2 cellular contexts compared by ENCODE assay signal in genomic region chrX:103585421-103586313, GRCh38.
A peak's percentile ranks its signal among the peaks of the same experiment; 100 is the strongest.
TF ChIP-seq lines count a peak whose summit lies in the region.

TSS of gene TCEAL4 (plus strand) at chrX:103585515. CDS start at chrX:103586676, 1,161 bp downstream.

TF ChIP-seq in HEK293, 187 proteins besides CTCF, POLR2A, EP300 and RAD21 (continued from another document and continues in another):
- no peak for TF ChIP-seq PRDM10 (tag by site-specific recombination; IDR thresholded peaks at IDR 0.05)
- no peak for TF ChIP-seq HOXC10 (CRISPR knock-in tag; IDR thresholded peaks at IDR 0.05)
- peak; percentile 27; the same call in 1 of the 2 replicates for TF ChIP-seq ZFHX2 (tag by site-specific recombination; conservative IDR thresholded peaks at IDR 0.05)
- no peak for TF ChIP-seq ZNF624 (tag by site-specific recombination; IDR thresholded peaks at IDR 0.05)
- TF ChIP-seq ZNF155 (tag by site-specific recombination; IDR thresholded peaks at IDR 0.05): no peak
- TF ChIP-seq ZNF600 (tag by site-specific recombination; IDR thresholded peaks at IDR 0.05): 0 out of 2 replicates have a peak, but pooled peaks have one; percentile 22
- TF ChIP-seq EGR2 (tag by site-specific recombination; IDR thresholded peaks at IDR 0.05; ENCODE audit: low read depth): peak; percentile 31; the same call in 1 of the 2 replicates
- no peak for TF ChIP-seq ZNF549 (tag by site-specific recombination; IDR thresholded peaks at IDR 0.05)
- no peak for TF ChIP-seq ATF2 (tag by site-specific recombination; IDR thresholded peaks at IDR 0.05; ENCODE audit: low read depth)
- no peak for TF ChIP-seq ZNF449 (tag by site-specific recombination; IDR thresholded peaks at IDR 0.05)
- no peak for TF ChIP-seq ZFP41 (tag by site-specific recombination; IDR thresholded peaks at IDR 0.05; ENCODE audit: borderline replicate concordance)
- TF ChIP-seq ZBTB10 (tag by site-specific recombination; IDR thresholded peaks at IDR 0.05): no peak
- TF ChIP-seq IKZF3 (tag by site-specific recombination; IDR thresholded peaks at IDR 0.05): no peak
- TF ChIP-seq KLF8 (tag by site-specific recombination; IDR thresholded peaks at IDR 0.05): 0 out of 2 replicates have a peak, but pooled peaks have one; percentile 72
- TF ChIP-seq ZNF585B (tag by site-specific recombination; IDR thresholded peaks at IDR 0.05): no peak
- no peak for TF ChIP-seq ZNF146 (tag by site-specific recombination; IDR thresholded peaks at IDR 0.05)
- TF ChIP-seq ZBTB48 (tag by site-specific recombination; IDR thresholded peaks at IDR 0.05): no peak
- no peak for TF ChIP-seq ZFP69B (tag by site-specific recombination; IDR thresholded peaks at IDR 0.05)
- no peak for TF ChIP-seq ZNF660 (tag by site-specific recombination; IDR thresholded peaks at IDR 0.05)
- TF ChIP-seq ZFP3 (tag by site-specific recombination; IDR thresholded peaks at IDR 0.05; ENCODE audit: low read depth): no peak

TF ChIP-seq in H1, 55 proteins besides CTCF, POLR2A, EP300 and RAD21 (continued from another document):
- TF ChIP-seq SIRT6 (IDR thresholded peaks at IDR 0.05; ENCODE audit: low read length): no peak
- no peak for TF ChIP-seq POU5F1 (IDR thresholded peaks at IDR 0.05; ENCODE audit: low read depth, low read length)
- TF ChIP-seq SAP30 (IDR thresholded peaks at IDR 0.05; ENCODE audit: insufficient read depth, insufficient replicate concordance, low read length): no peak
- no peak for TF ChIP-seq GABPA (IDR thresholded peaks at IDR 0.05; ENCODE audit: borderline replicate concordance, insufficient read depth, low read length)
- TF ChIP-seq TAF7 (optimal IDR thresholded peaks at IDR 0.05; ENCODE audit: borderline replicate concordance, low read depth, low read length): peak; percentile 24
- peak; percentile 39 for TF ChIP-seq POLR2AphosphoS5 (IDR thresholded peaks at IDR 0.05; ENCODE audit: low read depth, low read length)
- TF ChIP-seq ASH2L (IDR thresholded peaks at IDR 0.05; ENCODE audit: low read length): peak; percentile 21
- peak in 1 of 2 experiments; percentile 42; a peak in 1 of 4 replicates for TF ChIP-seq SIN3A (conservative IDR thresholded peaks at IDR 0.05 in 1 of 2, IDR thresholded peaks at IDR 0.05 in 1 of 2; ENCODE audit: low read depth in 1 of 2, low read length in 2 of 2)
- peak; percentile 57; the same call in 1 of the 2 replicates for TF ChIP-seq TAF1 (IDR thresholded peaks at IDR 0.05; ENCODE audit: low read depth, low read length)
- TF ChIP-seq KDM5A (IDR thresholded peaks at IDR 0.05; ENCODE audit: low read length): no peak
